In genomic region chr6:22673474-22673873, GRCh38 we compare ENCODE assay signal across 19 cellular contexts.
DNase-seq lines count a peak whose midpoint lies in the region; ATAC-seq, FAIRE-seq and TF ChIP-seq lines count a peak whose summit lies in the region.
"Had no signal": no experiment of that assay in that cellular context is flagged by ENCODE, and none has a peak within 500 bp of the region (broad histone marks: within the 10 kb centered on the region; RNA-seq: fewer than 3 reads in every experiment).

No MANE protein-coding gene starts in this region.

- CTCF ChIA-PET in GM12878 (lab: Yijun Ruan, JAX): no interaction called here

- in situ Hi-C loops in GM12878 (cut with MboI): no loop called here

- H4K20me1 ChIP-seq in GM12878 (ENCODE audit: control insufficient read depth, insufficient read depth): no peaks in the 10 kb centered on the region

- H3K27me3 ChIP-seq in GM12878 (replicated peaks in 1 of 2; ENCODE audit: control insufficient read depth in 2 of 2, insufficient read depth in 2 of 2, low read length in 1 of 2): no peaks in the 10 kb centered on the region

- ATAC-seq in GM18909 (IDR thresholded peaks at IDR 0.05; ENCODE audit: poor library complexity, unreplicated experiment) (peak; percentile 54), GM12878 (peak; percentile 60)
- ATAC-seq in stimulated activated naive B cell treated with anti-CD40 and anti-IgM and Interleukin-4, amounts not matched to agents 10 μg/mL and 1 μg/mL and 100 μg/mL, for 72 hours (replicated peaks): peak; percentile 18 to 23
- ATAC-seq: A549; CD8-positive, alpha-beta T cell; GM23338 had no signal

- no peak overlapping the region for H3K4me3 ChIP-seq in GM12878
- H3K4me3 ChIP-seq: A549, GM23338 had no signal

- POLR2A ChIA-PET in GM12878 (lab: Charles Lee): no interaction called here

- H3K4me1 ChIP-seq in GM12878 (ENCODE audit: control insufficient read depth, insufficient read depth, low read length): no peaks in the 10 kb centered on the region
- H3K4me1 ChIP-seq: A549 had no signal

- H3K9me3 Mint-ChIP-seq in stimulated activated naive B cell treated with anti-CD40 and anti-IgM and Interleukin-4, amounts not matched to agents 10 μg/mL and 1 μg/mL and 100 μg/mL, for 72 hours: no peaks in the 10 kb centered on the region
- no peaks in the 10 kb centered on the region for H3K9me3 Mint-ChIP-seq in nephron progenitor cell
- H3K9me3 Mint-ChIP-seq: CD8-positive, alpha-beta T cell; GM23338 had no signal

- SMC1A ChIA-PET in GM12878 (lab: Charles Lee; ENCODE audit: uncharacterized antibody, unreplicated experiment): interaction anchor here (1.2 kb wide), 1 partner anchor 16 kb away, joined by 4 read pairs; no protein-coding TSS in a partner anchor

- DNase-seq in MV-4-11 (lab: John Stamatoyannopoulos, UW) (peak; percentile 64), GM12878 (ENCODE audit: low read depth, low spot score) (no peak), nephron progenitor cell (no peak), NCI-H1092 treated with DMSO at 0.1 percent for 48 hours (lab: John Stamatoyannopoulos, UW) (no peak), T1000 (lab: John Stamatoyannopoulos, UW) (no peak)
- DNase-seq in stimulated activated naive B cell treated with anti-CD40 and anti-IgM and Interleukin-4, amounts not matched to agents 10 μg/mL and 1 μg/mL and 100 μg/mL, for 72 hours: no peak
- DNase-seq: CD8-positive, alpha-beta T cell; COR-L47; DMS153; DMS79 treated with DMSO at 0.1 percent for 48 hours; EL; H7 had no signal

- no peaks in the 10 kb centered on the region for H3K27me3 Mint-ChIP-seq in stimulated activated naive B cell treated with anti-CD40 and anti-IgM and Interleukin-4, amounts not matched to agents 10 μg/mL and 1 μg/mL and 100 μg/mL, for 72 hours
- H3K27me3 Mint-ChIP-seq in nephron progenitor cell (ENCODE audit: low read depth, poor library complexity): no peaks in the 10 kb centered on the region
- H3K27me3 Mint-ChIP-seq: IgD-negative memory B cell had no signal

- TF ChIP-seq POLR2A in GM12878 (IDR thresholded peaks at IDR 0.05; ENCODE audit: low read depth, low read length): no peak

- no peak overlapping the region for H3K4me2 ChIP-seq in GM12878 (ENCODE audit: control insufficient read depth, insufficient read depth)
- H3K4me2 ChIP-seq: A549, GM23338 had no signal

- no peak overlapping the region for H3K9ac ChIP-seq in GM12878 (ENCODE audit: control insufficient read depth, insufficient read depth, low read length)

- no peaks in the 10 kb centered on the region for H3K36me3 Mint-ChIP-seq in stimulated activated naive B cell treated with anti-CD40 and anti-IgM and Interleukin-4, amounts not matched to agents 10 μg/mL and 1 μg/mL and 100 μg/mL, for 72 hours
- H3K36me3 Mint-ChIP-seq in nephron progenitor cell (ENCODE audit: low read depth): no peaks in the 10 kb centered on the region
- H3K36me3 Mint-ChIP-seq: CD14-positive monocyte; CD8-positive, alpha-beta T cell; IgD-negative memory B cell had no signal

- no TSS peak for BruUV-seq in GM12878 (replicated peaks; lab: Mats Ljungman, UMichigan)

- intact Hi-C loops in GM12878 (cut with micrococcal nuclease; ENCODE audit: unreplicated experiment): no loop called here

- FAIRE-seq in GM12878 (lab: Jason Lieb, UNC): no peak
- FAIRE-seq: A549, D721Med, G401.6 had no signal

- no peaks in the 10 kb centered on the region for H3K79me2 ChIP-seq in GM12878 (ENCODE audit: control insufficient read depth, insufficient read depth, low read length)

- no peak overlapping the region; the same call in 1 of the 2 replicates for H2AFZ ChIP-seq in GM12878 (ENCODE audit: control insufficient read depth, low read depth, low read length)

- H3K4me3 Mint-ChIP-seq in stimulated activated naive B cell treated with anti-CD40 and anti-IgM and Interleukin-4, amounts not matched to agents 10 μg/mL and 1 μg/mL and 100 μg/mL, for 72 hours: no peak overlapping the region
- no peak overlapping the region for H3K4me3 Mint-ChIP-seq in nephron progenitor cell
- H3K4me3 Mint-ChIP-seq: CD14-positive monocyte; CD8-positive, alpha-beta T cell; GM23338; IgD-negative memory B cell had no signal

- RAD21 ChIA-PET in GM12878 (lab: Charles Lee; ENCODE audit: unreplicated experiment): no interaction called here

- TF ChIP-seq CTCF in GM12878 (IDR thresholded peaks at IDR 0.05 in 2 of 3, conservative IDR thresholded peaks at IDR 0.05 in 1 of 3; ENCODE audit: control insufficient read depth in 2 of 3, extremely low read depth in 1 of 3, insufficient read depth in 1 of 3, low read depth in 3 of 3, low read length in 3 of 3) (no peak), nephron progenitor cell (IDR thresholded peaks at IDR 0.05) (no peak)

- no peak for TF ChIP-seq RAD21 in GM12878 (IDR thresholded peaks at IDR 0.05; ENCODE audit: insufficient read depth, low read depth, low read length)

- H3K27ac Mint-ChIP-seq in stimulated activated naive B cell treated with anti-CD40 and anti-IgM and Interleukin-4, amounts not matched to agents 10 μg/mL and 1 μg/mL and 100 μg/mL, for 72 hours: no peak overlapping the region
- H3K27ac Mint-ChIP-seq in nephron progenitor cell: no peak overlapping the region
- H3K27ac Mint-ChIP-seq: CD14-positive monocyte; CD8-positive, alpha-beta T cell; GM23338; IgD-negative memory B cell had no signal

- 4% methylated on average over 3 of the region's 3 CpGs for WGBS in GM12878 (ENCODE audit: insufficient coverage, insufficient replicate concordance, low lambda C conversion rate, missing lambda C conversion rate)

- H3K9me3 ChIP-seq in GM12878 (replicated peaks; ENCODE audit: control insufficient read depth, insufficient read depth, low read length): no peaks in the 10 kb centered on the region
- H3K9me3 ChIP-seq: A549 had no signal

- H3K36me3 ChIP-seq in GM12878 (ENCODE audit: control insufficient read depth in 2 of 2, insufficient read depth in 2 of 2, low read length in 1 of 2): no peaks in the 10 kb centered on the region

- H3K27ac ChIP-seq in GM12878 (ENCODE audit: control insufficient read depth, insufficient read depth): no peak overlapping the region
- H3K27ac ChIP-seq: A549 had no signal

- TF ChIP-seq EP300 in GM12878 (IDR thresholded peaks at IDR 0.05; ENCODE audit: borderline replicate concordance in 1 of 2, control insufficient read depth in 1 of 2, low read depth in 2 of 2, low read length in 2 of 2): no peak

- peaks cover 8 to 9% of the 10 kb centered on the region in 2 donors for H3K4me1 Mint-ChIP-seq in stimulated activated naive B cell treated with anti-CD40 and anti-IgM and Interleukin-4, amounts not matched to agents 10 μg/mL and 1 μg/mL and 100 μg/mL, for 72 hours
- H3K4me1 Mint-ChIP-seq in nephron progenitor cell: no peaks in the 10 kb centered on the region
- H3K4me1 Mint-ChIP-seq: CD14-positive monocyte, GM23338, IgD-negative memory B cell had no signal

TF ChIP-seq in GM12878, 131 proteins besides CTCF, POLR2A, EP300 and RAD21 (continues in another document):
- TF ChIP-seq SREBF1 (IDR thresholded peaks at IDR 0.05; ENCODE audit: low read length): no peak
- no peak for TF ChIP-seq ZZZ3 (IDR thresholded peaks at IDR 0.05; ENCODE audit: control insufficient read depth, insufficient read length, low read depth)
- TF ChIP-seq ZBTB11 (CRISPR knock-in tag; IDR thresholded peaks at IDR 0.05): no peak
- no peak for TF ChIP-seq MTA2 (IDR thresholded peaks at IDR 0.05; ENCODE audit: low read depth)
- no peak for TF ChIP-seq ZNF217 (IDR thresholded peaks at IDR 0.05)
- no peak for TF ChIP-seq HDAC6 (IDR thresholded peaks at IDR 0.05; ENCODE audit: unreplicated experiment)
